Comparison of ENCODE assay signal across 9 cellular contexts in genomic region chr1:234544094-234544579, GRCh38.
DNase-seq lines count a peak whose midpoint lies in the region; TF ChIP-seq lines count a peak whose summit lies in the region.
"Had no signal": no experiment of that assay in that cellular context is flagged by ENCODE, and none has a peak within 500 bp of the region (broad histone marks: within the 10 kb centered on the region; RNA-seq: fewer than 3 reads in every experiment).

No MANE protein-coding gene starts in this region.

- peak overlapping the region; percentile 90 for H3K27ac Mint-ChIP-seq in chondrocyte (ENCODE audit: unreplicated experiment)
- H3K27ac Mint-ChIP-seq: naive B cell had no signal

- H3K27me3 Mint-ChIP-seq in chondrocyte (ENCODE audit: low read depth): no peaks in the 10 kb centered on the region

- no peaks in the 10 kb centered on the region for H3K9me3 Mint-ChIP-seq in chondrocyte (ENCODE audit: low read depth)
- H3K9me3 Mint-ChIP-seq: naive B cell had no signal

- no peak overlapping the region for H3K4me3 Mint-ChIP-seq in chondrocyte (ENCODE audit: unreplicated experiment)
- H3K4me3 Mint-ChIP-seq: naive B cell had no signal

- no peaks in the 10 kb centered on the region for H3K9me3 ChIP-seq in liver (ENCODE audit: control insufficient read depth in 4 of 4, low read length in 3 of 4)

- no peaks in the 10 kb centered on the region for H3K36me3 Mint-ChIP-seq in chondrocyte (ENCODE audit: low read depth)
- H3K36me3 Mint-ChIP-seq: naive B cell had no signal

- H3K27ac ChIP-seq in liver (ENCODE audit: low read depth in 1 of 2, low read length in 2 of 2): peak overlapping the region; percentile 81 to 83

- no peaks in the 10 kb centered on the region for H3K36me3 ChIP-seq in liver (ENCODE audit: control insufficient read depth in 4 of 4, insufficient read depth in 3 of 4, low read depth in 1 of 4, low read length in 3 of 4)

- TF ChIP-seq RAD21 in liver (IDR thresholded peaks at IDR 0.05): no peak

- no peak overlapping the region for H3K4me3 ChIP-seq in liver (ENCODE audit: low read depth in 1 of 3, low read length in 3 of 3)

- peaks cover 20% of the 10 kb centered on the region for H3K4me1 Mint-ChIP-seq in chondrocyte (ENCODE audit: low read depth)

- H3K4me1 ChIP-seq in liver (ENCODE audit: control insufficient read depth in 4 of 4, insufficient read depth in 4 of 4, low read length in 3 of 4): peaks cover 4 to 28% (median 21%) of the 10 kb centered on the region in 4 donors

- TF ChIP-seq CTCF in chondrocyte (IDR thresholded peaks at IDR 0.05) (no peak), liver (IDR thresholded peaks at IDR 0.05; ENCODE audit: low read depth, low read length, missing input control) (no peak)

- WGBS in liver: 36% methylated on average over 6 of the region's 6 CpGs

- DNase-seq in CD1c-positive myeloid dendritic cell (ENCODE audit: extremely low spot score) (peak; percentile 61), NCI-H1092 (lab: John Stamatoyannopoulos, UW) (peak; percentile 96), T1000 (lab: John Stamatoyannopoulos, UW) (peak; percentile 64), chondrocyte (ENCODE audit: low spot score) (no peak), SIG-M5 treated with dmso at 0.1 percent for 504 hours (lab: John Stamatoyannopoulos, UW; ENCODE audit: unreplicated experiment) (no peak), NOMO-1 treated with DMSO at 0.1 percent for 48 hours (lab: John Stamatoyannopoulos, UW; ENCODE audit: unreplicated experiment) (no peak)
- peak; percentile 19 to 28 for DNase-seq in stimulated activated CD4-positive, alpha-beta T cell treated with anti-CD3 and anti-CD28 coated beads, Interleukin-4, amount 100 ng/mL, for 48 hours (ENCODE audit: low read depth in 2 of 2)
- DNase-seq: naive B cell had no signal

- no peaks in the 10 kb centered on the region for H3K27me3 ChIP-seq in liver (ENCODE audit: control insufficient read depth in 4 of 4, insufficient read depth in 4 of 4, low read length in 3 of 4)

- peak overlapping the region; percentile 58 to 63 for H3K9ac ChIP-seq in liver (ENCODE audit: low read depth in 1 of 2, low read length in 2 of 2)

TF ChIP-seq in liver, 16 proteins besides CTCF, POLR2A, EP300 and RAD21:
- TF ChIP-seq SP1 (IDR thresholded peaks at IDR 0.05) (no peak), RXRA (IDR thresholded peaks at IDR 0.05) (no peak), NR2F2 (IDR thresholded peaks at IDR 0.05) (no peak)

Comparison
In these comparisons a context has a peak if more than half of its experiments do, and no peak if none do; other contexts are left out.
1. DNase-seq: peak in CD1c-positive myeloid dendritic cell (single experiment), NCI-H1092 (single experiment), T1000 (single experiment) and stimulated activated CD4-positive, alpha-beta T cell treated with anti-CD3 and anti-CD28 coated beads, Interleukin-4, amount 100 ng/mL, for 48 hours (2 of 2); none in chondrocyte (single experiment), SIG-M5 treated with dmso at 0.1 percent for 504 hours (single experiment) and NOMO-1 treated with DMSO at 0.1 percent for 48 hours (single experiment).